ENCODE assay signal across 13 cellular contexts in genomic region chr5:36882250-36882649, GRCh38. TPM values are rescaled to one million over a fixed set of nuclear protein-coding genes. Genes with fewer than 3 reads are reported as not detected.
A peak's percentile ranks its signal among the peaks of the same experiment; 100 is the strongest.
DNase-seq lines count a peak whose midpoint lies in the region; ATAC-seq, FAIRE-seq and TF ChIP-seq lines count a peak whose summit lies in the region.
"Had no signal": no experiment of that assay in that cellular context is flagged by ENCODE, and none has a peak within 500 bp of the region (broad histone marks: within the 10 kb centered on the region; RNA-seq: fewer than 3 reads in every experiment).

No MANE protein-coding gene starts in this region.

- H3K36me3 ChIP-seq in PC-9 (ENCODE audit: low read depth), result no peaks in the 10 kb centered on the region

- H3K36me3 Mint-ChIP-seq in activated naive CD4-positive, alpha-beta T cell treated with anti-CD3 and anti-CD28 coated beads, Interleukin-2, amount 50 U/mL, for 72 hours, result peaks cover 7 to 19% of the 10 kb centered on the region in 2 donors

- no peak overlapping the region for H2AFZ ChIP-seq in PC-9

- peaks cover 14% of the 10 kb centered on the region for H3F3A ChIP-seq in PC-9 (ENCODE audit: insufficient read depth, low read depth)

- peaks cover 43% of the 10 kb centered on the region for H3K4me1 ChIP-seq in PC-9 (replicated peaks; ENCODE audit: insufficient read depth)
- H3K4me1 ChIP-seq: SJSA1 had no signal

- H3K27me3 ChIP-seq in PC-9 (ENCODE audit: insufficient read depth, low read depth), result no peaks in the 10 kb centered on the region
- H3K27me3 ChIP-seq: BLaER1, SJSA1 had no signal

- no peak for DNase-seq in activated naive CD4-positive, alpha-beta T cell treated with anti-CD3 and anti-CD28 coated beads, Interleukin-2, amount 50 U/mL, for 72 hours (ENCODE audit: low spot score in 2 of 2)
- no peak for DNase-seq in activated naive CD4-positive, alpha-beta T cell (lab: John Stamatoyannopoulos, UW)
- DNase-seq in PC-9 (no peak), pons (ENCODE audit: low spot score) (no peak), HTR-8/SVneo (ENCODE audit: insufficient read length, low spot score) (no peak), NCI-H1694 (lab: John Stamatoyannopoulos, UW) (no peak)
- no peak for DNase-seq in stimulated activated naive CD8-positive, alpha-beta T cell treated with anti-CD3 and anti-CD28 coated beads, Interleukin-15, Interleukin-2, amounts not matched to agents 100 U/mL and 50 U/mL, for 24 hours
- DNase-seq: effector CD4-positive, alpha-beta T cell; NCI-H2081 had no signal

- peaks cover 62% of the 10 kb centered on the region for H4K20me1 ChIP-seq in PC-9 (ENCODE audit: insufficient read depth)

- no TSS peak for BruUV-seq in PC-9 (replicated peaks; lab: Mats Ljungman, UMichigan)

- no peaks in the 10 kb centered on the region for H3K9me3 Mint-ChIP-seq in activated naive CD4-positive, alpha-beta T cell treated with anti-CD3 and anti-CD28 coated beads, Interleukin-2, amount 50 U/mL, for 72 hours
- H3K9me3 Mint-ChIP-seq: activated T-helper 1 cell treated with anti-CD3 and anti-CD28 coated beads, Interleukin-12 subunit alpha, Interleukin-12 subunit beta, Interleukin-2, Interleukin-4 antibody, amounts not matched to agents 30 ng/mL and 10 ng/mL and 1 ng/mL, durations not matched to agents 14 hours and 24 hours and 36 hours had no signal

- TF ChIP-seq CTCF in PC-9 (conservative IDR thresholded peaks at IDR 0.05), result no peak

- no peak overlapping the region for H3K4me2 ChIP-seq in PC-9
- H3K4me2 ChIP-seq: BLaER1 had no signal

- intact Hi-C loops in PC-9 (cut with micrococcal nuclease; ENCODE audit: unreplicated experiment), result no loop called here

- H3K79me2 ChIP-seq in PC-9 (ENCODE audit: low read depth), result peaks cover 100% of the 10 kb centered on the region

- CTCF ChIA-PET in PC-9 (lab: Charles Lee), result interaction anchor here (0.8 kb wide), 1 partner anchor 65 kb away, joined by 3 read pairs; no protein-coding TSS in a partner anchor

- no peak for FAIRE-seq in HTR-8/SVneo (lab: Jason Lieb, UNC)

- no peaks in the 10 kb centered on the region for H3K9me3 ChIP-seq in PC-9 (ENCODE audit: insufficient read depth, low read depth)
- H3K9me3 ChIP-seq: SJSA1 had no signal

- H3K9me2 ChIP-seq in PC-9 (ENCODE audit: insufficient read depth), result no peaks in the 10 kb centered on the region

- POLR2A ChIA-PET in PC-9 (lab: Charles Lee; ENCODE audit: unreplicated experiment), result no interaction called here

- H3K27ac Mint-ChIP-seq in activated naive CD4-positive, alpha-beta T cell treated with anti-CD3 and anti-CD28 coated beads, Interleukin-2, amount 50 U/mL, for 72 hours, result peak overlapping the region in 1 of 2 donors; percentile 67
- H3K27ac Mint-ChIP-seq: activated T-helper 1 cell treated with anti-CD3 and anti-CD28 coated beads, Interleukin-12 subunit alpha, Interleukin-12 subunit beta, Interleukin-2, Interleukin-4 antibody, amounts not matched to agents 30 ng/mL and 10 ng/mL and 1 ng/mL, durations not matched to agents 14 hours and 24 hours and 36 hours had no signal

- H3K4me3 ChIP-seq in PC-9, result no peak overlapping the region
- H3K4me3 ChIP-seq: BLaER1, SJSA1 had no signal

- ATAC-seq in activated naive CD4-positive, alpha-beta T cell treated with anti-CD3 and anti-CD28 coated beads, Interleukin-2, amount 50 U/mL, for 72 hours, result peak; percentile 60
- ATAC-seq in HG02798 (IDR thresholded peaks at IDR 0.05; ENCODE audit: poor library complexity, unreplicated experiment), result peak; percentile 46
- ATAC-seq in stimulated activated naive CD8-positive, alpha-beta T cell treated with anti-CD3 and anti-CD28 coated beads, Interleukin-15, Interleukin-2, amounts not matched to agents 100 U/mL and 50 U/mL, for 24 hours, result peak; percentile 51

- H3K27ac ChIP-seq in PC-9, result 0 out of 2 replicates have a peak overlapping the region, but pooled peaks have one; percentile 8
- H3K27ac ChIP-seq: BLaER1, SJSA1 had no signal

RNA-seq across cellular contexts. Expression of gene NIPBL, which starts 5.7 kb away (rescaled TPM):
- 10 to 100 TPM; 46.5 to 65.8 TPM for total RNA-seq in activated naive CD4-positive, alpha-beta T cell treated with anti-CD3 and anti-CD28 coated beads, Interleukin-2, amount 50 U/mL, for 72 hours
- total RNA-seq in PC-9 (2021), result 83.8 and 124 TPM in 2 replicates
